Comparison of ENCODE assay signal across 1 cellular context in genomic region chr12:108455706-108456105, GRCh38.
TF ChIP-seq lines count a peak whose summit lies in the region.

No MANE protein-coding gene starts in this region.

TF ChIP-seq in GM12878, 131 proteins besides CTCF, POLR2A, EP300 and RAD21 (continued from another document):
- TF ChIP-seq GABPA (IDR thresholded peaks at IDR 0.05; ENCODE audit: low read depth) (no peak), EED (IDR thresholded peaks at IDR 0.05; ENCODE audit: low read depth) (peak; percentile 78), E2F4 (IDR thresholded peaks at IDR 0.05; ENCODE audit: low read depth, low read length) (no peak), CREM (IDR thresholded peaks at IDR 0.05; ENCODE audit: low read depth) (peak; percentile 68; the same call in 1 of the 2 replicates), CREB1 (IDR thresholded peaks at IDR 0.05; ENCODE audit: low read depth) (peak; percentile 67; the same call in 1 of the 2 replicates), STAT1 (conservative IDR thresholded peaks at IDR 0.05) (no peak), JUNB (IDR thresholded peaks at IDR 0.05) (peak; percentile 49), BCL11A (IDR thresholded peaks at IDR 0.05; ENCODE audit: low read depth, low read length) (peak; percentile 57; the same call in 1 of the 2 replicates), SPI1 (IDR thresholded peaks at IDR 0.05; ENCODE audit: borderline replicate concordance, insufficient read depth, low read depth, low read length) (peak; percentile 92)
TF ChIP-seq in GM12878: peak in this region for 9.
